In the genomic region with DNA sequence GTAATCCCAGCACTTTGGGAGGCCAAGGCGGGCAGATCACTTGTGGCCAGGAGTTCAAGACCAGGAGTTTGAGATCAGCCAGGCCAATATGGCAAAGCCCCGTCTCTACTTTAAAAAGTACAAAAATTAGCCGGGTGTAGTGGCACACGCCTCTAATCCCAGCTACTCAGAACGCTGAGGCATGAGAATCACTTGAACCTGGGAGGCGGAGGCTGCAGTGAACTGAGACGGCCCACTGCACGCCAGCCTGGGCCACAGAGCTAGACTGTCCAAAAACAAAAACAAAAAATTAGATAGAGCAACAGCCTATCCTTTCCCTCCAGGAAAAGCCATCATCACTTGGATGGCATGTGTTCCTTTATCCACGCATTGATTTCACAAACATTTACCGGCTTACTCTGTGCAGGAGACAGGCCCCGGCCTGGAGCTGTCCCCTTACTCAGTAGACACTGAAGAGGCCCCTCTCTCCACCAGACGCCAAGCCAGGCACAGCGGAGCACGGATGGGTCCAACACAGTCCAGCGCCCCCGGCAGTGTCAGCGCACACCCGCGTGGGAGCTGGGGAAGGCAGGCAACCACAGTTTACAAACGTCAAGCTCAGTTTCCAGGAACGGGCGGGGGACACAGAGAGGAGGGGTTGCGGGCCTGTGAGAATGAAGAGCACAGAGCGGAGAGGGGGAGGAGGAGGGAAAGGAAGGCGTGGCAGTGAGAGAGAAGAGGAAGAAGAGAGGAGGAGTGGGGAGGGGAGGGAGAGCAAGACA, we compare ENCODE assay signal across 9 cellular contexts. TPM values are rescaled to one million over a fixed set of nuclear protein-coding genes. Genes with fewer than 3 reads are reported as not detected.
DNase-seq lines count a peak whose midpoint lies in the region; ATAC-seq, FAIRE-seq and TF ChIP-seq lines count a peak whose summit lies in the region.
"Had no signal": no experiment of that assay in that cellular context is flagged by ENCODE, and none has a peak within 500 bp of the region (broad histone marks: within the 10 kb centered on the region; RNA-seq: fewer than 3 reads in every experiment).

No MANE protein-coding gene starts in this region.

- no peaks in the 10 kb centered on the region for H3K27me3 ChIP-seq in Caco-2 (replicated peaks; ENCODE audit: control insufficient read depth, insufficient read depth, low read length)
- no peaks in the 10 kb centered on the region for H3K27me3 ChIP-seq in naive thymus-derived CD4-positive, alpha-beta T cell (ENCODE audit: control insufficient read depth in 2 of 2, insufficient read depth in 2 of 2, low read length in 2 of 2)
- peaks cover 0 to 23% of the 10 kb centered on the region in 2 donors for H3K27me3 ChIP-seq in tibial artery

- H3K36me3 ChIP-seq in Caco-2 (ENCODE audit: control insufficient read depth, insufficient read depth, low read length) (no peaks in the 10 kb centered on the region), tibial artery (no peaks in the 10 kb centered on the region)
- H3K36me3 ChIP-seq in naive thymus-derived CD4-positive, alpha-beta T cell (ENCODE audit: control insufficient read depth in 2 of 3, insufficient read depth in 3 of 3, low read length in 3 of 3) = no peaks in the 10 kb centered on the region

- peaks cover 7% of the 10 kb centered on the region for H3K4me1 Mint-ChIP-seq in Caco-2 (ENCODE audit: low read depth, unreplicated experiment)
- H3K4me1 Mint-ChIP-seq in T-helper 1 cell treated with Interleukin-12 subunit alpha and Interleukin-12 subunit beta and Interleukin-4 antibody, amounts not matched to agents 30 μg/mL and 1 μg/mL, for 36 hours (ENCODE audit: low read depth) = peaks cover 44% of the 10 kb centered on the region
- H3K4me1 Mint-ChIP-seq in naive thymus-derived CD4-positive, alpha-beta T cell = peaks cover 34 to 64% (median 47%) of the 10 kb centered on the region in 7 donors

- DNase-seq in Caco-2 (no peak), tibial artery (peak; percentile 53 to 60), GM19240 (ENCODE audit: insufficient read length, low spot score) (no peak), GM19239 (ENCODE audit: insufficient read length, low spot score) (no peak)
- peak; percentile 45 for DNase-seq in central memory CD4-positive, alpha-beta T cell
- DNase-seq in naive thymus-derived CD4-positive, alpha-beta T cell = peak; percentile 29 to 86 (median 74)

- CTCF ChIA-PET in Caco-2 (lab: Charles Lee) = interaction anchor here (0.9 to 1.2 kb wide), 3 partner anchors 10 to 62 kb away, joined by 3 to 5 read pairs (median 4); no protein-coding TSS in a partner anchor
- CTCF ChIA-PET in naive thymus-derived CD4-positive, alpha-beta T cell (lab: Charles Lee) = interaction anchor here (0.5 to 15.5 kb wide), 4 partner anchors 10 to 732 kb away, joined by 3 to 256 read pairs (median 3); no protein-coding TSS in a partner anchor

- TF ChIP-seq CTCF in Caco-2 (IDR thresholded peaks at IDR 0.05; ENCODE audit: insufficient read depth in 1 of 2, low read depth in 1 of 2, low read length in 1 of 2, severe bottlenecking in 1 of 2, unreplicated experiment in 1 of 2) (no peak), tibial artery (IDR thresholded peaks at IDR 0.05) (no peak)

- no TSS peak for BruUV-seq in Caco-2 (replicated peaks; lab: Mats Ljungman, UMichigan)

- H3K27me3 Mint-ChIP-seq in Caco-2 (ENCODE audit: insufficient read depth, unreplicated experiment) = no peaks in the 10 kb centered on the region
- H3K27me3 Mint-ChIP-seq in T-helper 1 cell treated with Interleukin-12 subunit alpha and Interleukin-12 subunit beta and Interleukin-4 antibody, amounts not matched to agents 30 μg/mL and 1 μg/mL, for 36 hours (ENCODE audit: low read depth) = peaks cover 15% of the 10 kb centered on the region
- peaks cover 0 to 26% (median 0%) of the 10 kb centered on the region in 5 donors for H3K27me3 Mint-ChIP-seq in naive thymus-derived CD4-positive, alpha-beta T cell

- POLR2A ChIA-PET in Caco-2 (lab: Charles Lee) = no interaction called here
- POLR2A ChIA-PET in naive thymus-derived CD4-positive, alpha-beta T cell (lab: Charles Lee) = interaction anchor here (0.5 to 2.6 kb wide), 6 partner anchors 11 to 292 kb away, joined by 3 to 9 read pairs (median 4); no protein-coding TSS in a partner anchor

- H3K9me3 ChIP-seq in Caco-2 (0 out of 2 replicates have a peak, but pooled peaks cover 8% of the 10 kb centered on the region), tibial artery (no peaks in the 10 kb centered on the region)
- peaks cover 0 to 5% (median 0%) of the 10 kb centered on the region in 3 experiments for H3K9me3 ChIP-seq in naive thymus-derived CD4-positive, alpha-beta T cell (ENCODE audit: control insufficient read depth in 2 of 3, low read length in 3 of 3)

- H3K4me3 ChIP-seq in Caco-2 (ENCODE audit: low read depth, low read length) = no peak overlapping the region
- peak overlapping the region; percentile 73 for H3K4me3 ChIP-seq in naive thymus-derived CD4-positive, alpha-beta T cell (ENCODE audit: low read length)
- no peak overlapping the region for H3K4me3 ChIP-seq in tibial artery

- intact Hi-C loops in Caco-2 (cut with micrococcal nuclease; ENCODE audit: unreplicated experiment) (no loop called here), tibial artery (cut with DNase I; ENCODE audit: low total_unique reads) (no loop called here)
- intact Hi-C loops in naive thymus-derived CD4-positive, alpha-beta T cell (cut with micrococcal nuclease) = loop anchor here (1.0 to 10.0 kb wide), 9 partner anchors 8 to 1139 kb away; partner anchors contain the start of genes ATP13A3 (in 1 of the 2) and HES1 (in 1 of the 2)

- peak overlapping the region; percentile 81 for H3K27ac Mint-ChIP-seq in Caco-2 (ENCODE audit: unreplicated experiment)
- peak overlapping the region; percentile 89 for H3K27ac Mint-ChIP-seq in T-helper 1 cell treated with Interleukin-12 subunit alpha and Interleukin-12 subunit beta and Interleukin-4 antibody, amounts not matched to agents 30 μg/mL and 1 μg/mL, for 36 hours
- peak overlapping the region; percentile 73 to 98 (median 93) for H3K27ac Mint-ChIP-seq in naive thymus-derived CD4-positive, alpha-beta T cell

- peak; percentile 85 for ATAC-seq in naive thymus-derived CD4-positive, alpha-beta T cell
- ATAC-seq in GM21619 (IDR thresholded peaks at IDR 0.05; ENCODE audit: unreplicated experiment) = no peak

- peaks cover 17% of the 10 kb centered on the region for H3K4me1 ChIP-seq in Caco-2
- H3K4me1 ChIP-seq in naive thymus-derived CD4-positive, alpha-beta T cell (ENCODE audit: control insufficient read depth in 2 of 2, insufficient read depth in 2 of 2, low read length in 2 of 2) = peaks cover 4 to 26% of the 10 kb centered on the region in 2 donors
- H3K4me1 ChIP-seq in tibial artery = peaks cover 0 to 22% (median 17%) of the 10 kb centered on the region in 4 donors

- H3K4me3 Mint-ChIP-seq in Caco-2 (ENCODE audit: unreplicated experiment) = no peak overlapping the region
- H3K4me3 Mint-ChIP-seq in T-helper 1 cell treated with Interleukin-12 subunit alpha and Interleukin-12 subunit beta and Interleukin-4 antibody, amounts not matched to agents 30 μg/mL and 1 μg/mL, for 36 hours = peak overlapping the region; percentile 82
- peak overlapping the region; percentile 82 to 98 (median 90) for H3K4me3 Mint-ChIP-seq in naive thymus-derived CD4-positive, alpha-beta T cell

- no peaks in the 10 kb centered on the region for H3K36me3 Mint-ChIP-seq in Caco-2 (ENCODE audit: insufficient read depth, unreplicated experiment)
- H3K36me3 Mint-ChIP-seq in T-helper 1 cell treated with Interleukin-12 subunit alpha and Interleukin-12 subunit beta and Interleukin-4 antibody, amounts not matched to agents 30 μg/mL and 1 μg/mL, for 36 hours (ENCODE audit: low read depth) = peaks cover under 1% of the 10 kb centered on the region
- H3K36me3 Mint-ChIP-seq in naive thymus-derived CD4-positive, alpha-beta T cell = peaks cover 0 to 14% (median 3%) of the 10 kb centered on the region in 5 donors

- no peak for FAIRE-seq in GM19239 (lab: Jason Lieb, UNC)

- peaks cover 8% of the 10 kb centered on the region for H3K9me3 Mint-ChIP-seq in Caco-2 (ENCODE audit: unreplicated experiment)
- H3K9me3 Mint-ChIP-seq in T-helper 1 cell treated with Interleukin-12 subunit alpha and Interleukin-12 subunit beta and Interleukin-4 antibody, amounts not matched to agents 30 μg/mL and 1 μg/mL, for 36 hours = peaks cover 5% of the 10 kb centered on the region
- H3K9me3 Mint-ChIP-seq in naive thymus-derived CD4-positive, alpha-beta T cell = peaks cover 0 to 13% (median 4%) of the 10 kb centered on the region in 11 donors

- H3K27ac ChIP-seq in naive thymus-derived CD4-positive, alpha-beta T cell (ENCODE audit: low read depth, low read length) = peak overlapping the region; percentile 81
- no peak overlapping the region for H3K27ac ChIP-seq in tibial artery

RNA-seq across cellular contexts. Expression of gene GP5, which starts 3.1 kb away (rescaled TPM):
- total RNA-seq in Caco-2 (2022) = 0.12 and 0.25 TPM in 2 replicates
- 10 to 100 TPM in 2 of 5 experiments, 1 to 10 TPM in 3; 1.4 to 11.3 (median 9.6) TPM for total RNA-seq in naive thymus-derived CD4-positive, alpha-beta T cell
- 1 to 10 TPM; 3.8 to 6.1 TPM for polyA plus RNA-seq in naive thymus-derived CD4-positive, alpha-beta T cell

RNA-seq across cellular contexts. Expression of gene LRRC15, which starts 26.4 kb away (rescaled TPM):
- total RNA-seq in Caco-2 (2022) = 0.09 and 0.16 TPM in 2 replicates
- not detected for total RNA-seq in naive thymus-derived CD4-positive, alpha-beta T cell
- polyA plus RNA-seq in naive thymus-derived CD4-positive, alpha-beta T cell = not detected

RNA-seq across cellular contexts. Expression of gene CPN2, which starts 44.8 kb away (rescaled TPM):
- not detected in 2 replicates for total RNA-seq in Caco-2 (2022)
- total RNA-seq in naive thymus-derived CD4-positive, alpha-beta T cell = not detected
- polyA plus RNA-seq in naive thymus-derived CD4-positive, alpha-beta T cell = not detected
- total RNA-seq: dermis microvascular lymphatic vessel endothelial cell had no signal

Comparison
In these comparisons a context has a peak if more than half of its experiments do, and no peak if none do; other contexts are left out.
1. DNase-seq: peak in central memory CD4-positive, alpha-beta T cell (single experiment), naive thymus-derived CD4-positive, alpha-beta T cell (9 of 9) and tibial artery (2 of 2); none in Caco-2 (0 of 2), GM19240 (single experiment) and GM19239 (single experiment).
2. intact Hi-C loops: an anchor here in naive thymus-derived CD4-positive, alpha-beta T cell (1.0 to 10.0 kb wide); none called in Caco-2 and tibial artery.
3. Peak in every context shown above with its lines, with median percentiles within 50 percentile points of each other: H3K27ac Mint-ChIP-seq.